8 cellular contexts compared by ENCODE assay signal in genomic region chr17:78355701-78356100, GRCh38. TPM values are rescaled to one million over a fixed set of nuclear protein-coding genes. Genes with fewer than 3 reads are reported as not detected.
A peak's percentile ranks its signal among the peaks of the same experiment; 100 is the strongest.
DNase-seq lines count a peak whose midpoint lies in the region; ATAC-seq and TF ChIP-seq lines count a peak whose summit lies in the region.

No MANE protein-coding gene starts in this region.

- no peak overlapping the region for H4K5ac ChIP-seq in mesendoderm (ENCODE audit: low read length)

- H3K4me3 Mint-ChIP-seq in brain = peak overlapping the region in 4 of 5 experiments; percentile 4 to 84 (median 58)

- H3K27ac ChIP-seq in left ventricle myocardium inferior (replicated peaks) = peak overlapping the region; percentile 97
- peak overlapping the region; percentile 69 for H3K27ac ChIP-seq in mesendoderm (ENCODE audit: low read depth, low read length)
- H3K27ac ChIP-seq in vagina = peak overlapping the region; percentile 94

- no peak overlapping the region for H2BK120ac ChIP-seq in mesendoderm (ENCODE audit: low read depth, low read length)

- peak overlapping the region; percentile 76 for H3K56ac ChIP-seq in mesendoderm (ENCODE audit: low read length)

- H3K18ac ChIP-seq in mesendoderm (ENCODE audit: low read length) = peak overlapping the region; percentile 53

- H2BK5ac ChIP-seq in mesendoderm (ENCODE audit: low read length) = no peak overlapping the region

- H3K4me3 ChIP-seq in left ventricle myocardium inferior = peak overlapping the region; percentile 85
- H3K4me3 ChIP-seq in mesendoderm (ENCODE audit: low read length) = no peak overlapping the region
- no peak overlapping the region for H3K4me3 ChIP-seq in vagina

- H2BK15ac ChIP-seq in mesendoderm (replicated peaks; ENCODE audit: low read depth) = no peak overlapping the region

- H3K79me1 ChIP-seq in mesendoderm (ENCODE audit: low read length) = peaks cover 9% of the 10 kb centered on the region

- peaks cover 6% of the 10 kb centered on the region for H3K27me3 Mint-ChIP-seq in brain

- H3K4me2 ChIP-seq in mesendoderm (ENCODE audit: low read length) = peak overlapping the region; percentile 1

- no peak overlapping the region for H2AK5ac ChIP-seq in mesendoderm (ENCODE audit: low read length)

- H3K27ac Mint-ChIP-seq in brain = peak overlapping the region in 2 of 5 experiments; percentile 12 to 76

- H3K36me3 Mint-ChIP-seq in brain = peaks cover 12% of the 10 kb centered on the region

- no peak overlapping the region for H4K8ac ChIP-seq in mesendoderm (ENCODE audit: low read depth, low read length)

- H3K79me2 ChIP-seq in mesendoderm (ENCODE audit: control insufficient read depth, insufficient read depth, low read length) = peaks cover 37% of the 10 kb centered on the region

- WGBS in mesendoderm (ENCODE audit: extremely low coverage, insufficient coverage, low lambda C conversion rate) = no CpG with 5 or more reads among the region's 3 CpGs

- ATAC-seq in left cardiac atrium = no peak
- no peak for ATAC-seq in HG03196 (IDR thresholded peaks at IDR 0.05; ENCODE audit: unreplicated experiment)

- H3K27me3 ChIP-seq in left ventricle myocardium inferior (ENCODE audit: low read depth) (no peaks in the 10 kb centered on the region), mesendoderm (ENCODE audit: insufficient read depth, low read length, poor library complexity) (no peaks in the 10 kb centered on the region), vagina (no peaks in the 10 kb centered on the region)

- no peaks in the 10 kb centered on the region for H3K9me3 ChIP-seq in left ventricle myocardium inferior (replicated peaks)
- H3K9me3 ChIP-seq in vagina = no peaks in the 10 kb centered on the region

- peaks cover 0 to under 1% (median 0%) of the 10 kb centered on the region in 5 experiments for H3K9me3 Mint-ChIP-seq in brain

- H3K9ac ChIP-seq in mesendoderm (ENCODE audit: low read length) = peak overlapping the region; percentile 3

- TF ChIP-seq CTCF in left ventricle myocardium inferior (IDR thresholded peaks at IDR 0.05; ENCODE audit: borderline replicate concordance) (no peak), brain (conservative IDR thresholded peaks at IDR 0.05) (no peak), vagina (IDR thresholded peaks at IDR 0.05) (peak in 1 of 3 experiments; percentile 8)

- H3K4me1 ChIP-seq in left ventricle myocardium inferior (peaks cover 92% of the 10 kb centered on the region), mesendoderm (ENCODE audit: control insufficient read depth, low read depth, low read length) (peaks cover 25% of the 10 kb centered on the region), vagina (peaks cover 72% of the 10 kb centered on the region)

- intact Hi-C loops in left ventricle myocardium inferior (cut with micrococcal nuclease) = no loop called here
- intact Hi-C loops in left cardiac atrium (cut with DNase I) = no loop called here
- intact Hi-C loops in vagina (cut with DNase I) = no loop called here

- H3K23ac ChIP-seq in mesendoderm (ENCODE audit: low read length) = no peak overlapping the region

- peaks cover 31% of the 10 kb centered on the region for H3K36me3 ChIP-seq in left ventricle myocardium inferior
- peaks cover 11% of the 10 kb centered on the region for H3K36me3 ChIP-seq in mesendoderm (ENCODE audit: control insufficient read depth, insufficient read depth, low read length)
- H3K36me3 ChIP-seq in vagina = no peaks in the 10 kb centered on the region

- H3K4me1 Mint-ChIP-seq in brain = peaks cover 64% of the 10 kb centered on the region

- no peak for TF ChIP-seq POLR2A in vagina (IDR thresholded peaks at IDR 0.05)

- H3K4ac ChIP-seq in mesendoderm (ENCODE audit: low read depth, low read length) = no peak overlapping the region

- DNase-seq in left ventricle myocardium inferior = no peak
- DNase-seq in left cardiac atrium = no peak
- no peak for DNase-seq in mesendoderm
- DNase-seq in vagina (ENCODE audit: extremely low spot score in 2 of 2) = no peak
- DNase-seq in effector CD4-positive, alpha-beta T cell = no peak
- no peak for DNase-seq in NCI-H1930 (lab: John Stamatoyannopoulos, UW)

RNA-seq across cellular contexts. Expression of gene SOCS3, which starts 4.2 kb away (rescaled TPM):
- total RNA-seq in left ventricle myocardium inferior = 9.5 TPM
- total RNA-seq in left cardiac atrium = 10 to 100 TPM; 15.1 to 78.1 TPM
- polyA plus RNA-seq in brain (ENCODE audit: insufficient read depth, low read depth, low replicate concordance) = 11.3 TPM
- 11.2 TPM for polyA plus RNA-seq in mesendoderm (2013, experiment 1 of 2)
- polyA plus RNA-seq in mesendoderm (2013, experiment 2 of 2) = 11.0 TPM
- total RNA-seq in vagina = 173 TPM

RNA-seq across cellular contexts. Expression of gene PGS1, which starts 22.7 kb away (rescaled TPM):
- 17.1 TPM for total RNA-seq in left ventricle myocardium inferior
- 10 to 100 TPM; 17.7 to 24.3 TPM for total RNA-seq in left cardiac atrium
- polyA plus RNA-seq in brain (ENCODE audit: insufficient read depth, low read depth, low replicate concordance) = 33.6 TPM
- polyA plus RNA-seq in mesendoderm (2013, experiment 1 of 2) = 24.0 TPM
- polyA plus RNA-seq in mesendoderm (2013, experiment 2 of 2) = 23.5 TPM
- total RNA-seq in vagina = 35.6 TPM
